In genomic region chr4:163494360-163495241, GRCh38 we compare ENCODE assay signal across 8 cellular contexts. TPM values are rescaled to one million over a fixed set of nuclear protein-coding genes. Genes with fewer than 3 reads are reported as not detected.
DNase-seq lines count a peak whose midpoint lies in the region; ATAC-seq and TF ChIP-seq lines count a peak whose summit lies in the region.

TSS of gene TMA16 (plus strand) at chr4:163494690. CDS start at chr4:163494802, 112 bp downstream.

- CTCF ChIA-PET in PC-9 (lab: Charles Lee), result no interaction called here

- DNase-seq in DMS114 treated with DMSO at 0.1 percent for 48 hours (lab: John Stamatoyannopoulos, UW; ENCODE audit: unreplicated experiment) (peak; percentile 78), PC-9 (peak; percentile 77 to 83)
- peak; percentile 92 for DNase-seq in activated T-cell treated with anti-CD3 and anti-CD28 coated beads, Interleukin-2, amount 50 U/mL, for 24 hours
- DNase-seq in stimulated activated CD8-positive, alpha-beta memory T cell treated with anti-CD3 and anti-CD28 coated beads, Interleukin-7, amount 100 ng/mL, for 24 hours (ENCODE audit: low read depth), result peak; percentile 58

- H3K9me3 ChIP-seq in PC-9 (ENCODE audit: insufficient read depth, low read depth) (no peaks in the 10 kb centered on the region), esophagus (ENCODE audit: control insufficient read depth in 2 of 2, insufficient read depth in 1 of 2, low read depth in 1 of 2, low read length in 1 of 2) (no peaks in the 10 kb centered on the region), muscle layer of colon (ENCODE audit: low read length) (no peaks in the 10 kb centered on the region)

- H3K79me2 ChIP-seq in PC-9 (ENCODE audit: low read depth), result peaks cover 47% of the 10 kb centered on the region

- intact Hi-C loops in PC-9 (cut with micrococcal nuclease; ENCODE audit: unreplicated experiment), result loop anchor here (5.0 to 10.0 kb wide), 2 partner anchors 327 to 1830 kb away; partner anchors contain the start of genes MSMO1 and NAF1

- peak within 1 kb of the TSS; percentile 91 for H2AFZ ChIP-seq in PC-9

- H3K27me3 ChIP-seq in PC-9 (ENCODE audit: insufficient read depth, low read depth), result no peaks in the 10 kb centered on the region
- no peaks in the 10 kb centered on the region for H3K27me3 ChIP-seq in esophagus (ENCODE audit: control insufficient read depth in 1 of 2, insufficient read depth in 2 of 2, low read length in 2 of 2)
- H3K27me3 ChIP-seq in muscle layer of colon (ENCODE audit: control insufficient read depth in 1 of 2, insufficient read depth in 2 of 2, low read length in 2 of 2), result no peaks in the 10 kb centered on the region

- H3K27me3 Mint-ChIP-seq in IgD-negative memory B cell, result no peaks in the 10 kb centered on the region
- peaks cover 3% of the 10 kb centered on the region for H3K27me3 Mint-ChIP-seq in activated T-cell treated with anti-CD3 and anti-CD28 coated beads, Interleukin-2, amount 50 U/mL, for 24 hours

- peak; percentile 77 for ATAC-seq in GM21529 (IDR thresholded peaks at IDR 0.05; ENCODE audit: unreplicated experiment)

- H3K4me1 Mint-ChIP-seq in IgD-negative memory B cell, result peaks cover 23 to 31% (median 29%) of the 10 kb centered on the region in 3 donors
- H3K4me1 Mint-ChIP-seq in activated T-cell treated with anti-CD3 and anti-CD28 coated beads, Interleukin-2, amount 50 U/mL, for 24 hours (ENCODE audit: low read depth), result peaks cover 29% of the 10 kb centered on the region

- H3K9ac ChIP-seq in muscle layer of colon (ENCODE audit: low read length), result peak within 1 kb of the TSS; percentile 86

- peaks cover 5% of the 10 kb centered on the region for H3K36me3 Mint-ChIP-seq in IgD-negative memory B cell
- peaks cover 38% of the 10 kb centered on the region for H3K36me3 Mint-ChIP-seq in activated T-cell treated with anti-CD3 and anti-CD28 coated beads, Interleukin-2, amount 50 U/mL, for 24 hours (ENCODE audit: low read depth)

- BruUV-seq in PC-9 (replicated peaks; lab: Mats Ljungman, UMichigan), result TSS peak; percentile 75

- POLR2A ChIA-PET in PC-9 (lab: Charles Lee; ENCODE audit: unreplicated experiment), result interaction anchor here (0.7 kb wide), 3 partner anchors 19 to 1130 kb away, joined by 3 to 4 read pairs (median 3); no protein-coding TSS in a partner anchor

- H3K4me2 ChIP-seq in PC-9, result peak within 1 kb of the TSS; percentile 84

- no peaks in the 10 kb centered on the region for H3K9me2 ChIP-seq in PC-9 (ENCODE audit: insufficient read depth)

- peak within 1 kb of the TSS; percentile 92 to 98 (median 98) for H3K27ac Mint-ChIP-seq in IgD-negative memory B cell
- H3K27ac Mint-ChIP-seq in activated T-cell treated with anti-CD3 and anti-CD28 coated beads, Interleukin-2, amount 50 U/mL, for 24 hours, result peak within 1 kb of the TSS; percentile 99

- H3K4me3 Mint-ChIP-seq in IgD-negative memory B cell, result peak within 1 kb of the TSS; percentile 94 to 100 (median 98)
- peak within 1 kb of the TSS; percentile 99 for H3K4me3 Mint-ChIP-seq in activated T-cell treated with anti-CD3 and anti-CD28 coated beads, Interleukin-2, amount 50 U/mL, for 24 hours

- no peaks in the 10 kb centered on the region; the same call in 1 of the 2 replicates for H3K4me1 ChIP-seq in PC-9 (replicated peaks; ENCODE audit: insufficient read depth)
- no peaks in the 10 kb centered on the region for H3K4me1 ChIP-seq in esophagus (ENCODE audit: control insufficient read depth in 2 of 2, insufficient read depth in 2 of 2, low read length in 1 of 2)
- H3K4me1 ChIP-seq in muscle layer of colon (ENCODE audit: insufficient read depth, low read length), result no peaks in the 10 kb centered on the region

- TF ChIP-seq CTCF in PC-9 (conservative IDR thresholded peaks at IDR 0.05), result no peak

- WGBS in esophagus, 2 donors, result 0 to 1% methylated on average over 64 of the region's 64 CpGs

- peaks cover 5% of the 10 kb centered on the region; the same call in 1 of the 2 replicates for H4K20me1 ChIP-seq in PC-9 (ENCODE audit: insufficient read depth)

- H3K9me3 Mint-ChIP-seq in IgD-negative memory B cell, result no peaks in the 10 kb centered on the region
- no peaks in the 10 kb centered on the region for H3K9me3 Mint-ChIP-seq in activated T-cell treated with anti-CD3 and anti-CD28 coated beads, Interleukin-2, amount 50 U/mL, for 24 hours

- no peaks in the 10 kb centered on the region for H3K36me3 ChIP-seq in PC-9 (ENCODE audit: low read depth)
- H3K36me3 ChIP-seq in esophagus (ENCODE audit: control insufficient read depth in 2 of 2, insufficient read depth in 2 of 2, low read length in 1 of 2), result no peaks in the 10 kb centered on the region
- no peaks in the 10 kb centered on the region for H3K36me3 ChIP-seq in muscle layer of colon (ENCODE audit: insufficient read depth, low read length)

- H3K27ac ChIP-seq in PC-9, result peak within 1 kb of the TSS; percentile 93
- peak within 1 kb of the TSS; percentile 90 to 96 for H3K27ac ChIP-seq in esophagus (ENCODE audit: low read depth in 2 of 2, low read length in 1 of 2)
- H3K27ac ChIP-seq in muscle layer of colon (ENCODE audit: low read depth, low read length), result peak within 1 kb of the TSS; percentile 84

- H3K4me3 ChIP-seq in PC-9 (peak within 1 kb of the TSS; percentile 76), esophagus (ENCODE audit: low read depth in 1 of 2, low read length in 2 of 2) (peak within 1 kb of the TSS; percentile 62 to 98), muscle layer of colon (ENCODE audit: low read depth in 1 of 2, low read length in 2 of 2) (peak within 1 kb of the TSS; percentile 78 to 97)

- peaks cover 8% of the 10 kb centered on the region; the same call in 1 of the 2 replicates for H3F3A ChIP-seq in PC-9 (ENCODE audit: insufficient read depth, low read depth)

RNA-seq across cellular contexts. Expression of gene TMA16, which starts in this region (rescaled TPM):
- polyA plus RNA-seq in IgD-negative memory B cell, result 25.1 TPM
- total RNA-seq in PC-9 (2021), result 34.5 and 36.8 TPM in 2 replicates
- polyA plus RNA-seq in esophagus, result 10 to 100 TPM in 1 of 2 donors, 1 to 10 TPM in 1; 7.4 to 12.6 TPM

Comparison
In these comparisons a context has a peak if more than half of its experiments do, and no peak if none do; other contexts are left out.
1. Peak in every context shown above with its lines: DNase-seq, ATAC-seq, H3K4me3 ChIP-seq and H3K27ac ChIP-seq.